14 cellular contexts compared by ENCODE assay signal in the genomic region with DNA sequence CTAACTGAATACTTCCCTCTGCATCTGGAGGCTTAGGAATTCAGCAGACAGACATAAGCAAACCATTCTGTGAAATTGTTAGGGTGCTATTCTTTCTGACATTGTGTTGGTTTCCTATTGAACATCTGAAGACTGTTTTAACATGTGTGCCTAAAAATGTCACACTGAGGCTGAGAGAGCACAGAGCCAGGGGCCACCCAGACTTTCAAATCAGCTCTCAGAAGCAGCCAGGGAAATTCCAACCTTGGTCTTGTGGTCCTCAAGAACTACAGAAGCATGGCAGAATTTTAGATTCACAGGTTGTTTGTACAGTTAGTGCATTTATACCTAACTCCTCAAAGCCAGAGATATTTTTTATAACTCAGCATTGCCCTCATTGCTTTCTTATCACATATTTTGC.
A peak's percentile ranks its signal among the peaks of the same experiment; 100 is the strongest.
DNase-seq lines count a peak whose midpoint lies in the region; ATAC-seq and TF ChIP-seq lines count a peak whose summit lies in the region.
"Had no signal": no experiment of that assay in that cellular context is flagged by ENCODE, and none has a peak within 500 bp of the region (broad histone marks: within the 10 kb centered on the region; RNA-seq: fewer than 3 reads in every experiment).

No MANE protein-coding gene starts in this region.

- DNase-seq in DND-41 (no peak), SHP77 treated with DMSO at 0.1 percent for 48 hours (lab: John Stamatoyannopoulos, UW) (no peak), endodermal cell (no peak), A172 (ENCODE audit: low spot score) (no peak), H9 (no peak)
- peak; percentile 38 for DNase-seq in activated T-helper 1 cell treated with anti-CD3 and anti-CD28 coated beads, Interleukin-12 subunit alpha, Interleukin-12 subunit beta, Interleukin-2, Interleukin-4 antibody, amounts not matched to agents 30 ng/mL and 10 ng/mL and 1 ng/mL, durations not matched to agents 14 hours and 24 hours and 36 hours (ENCODE audit: low spot score)
- DNase-seq: anterior cingulate cortex, BE2C, naive B cell, spleen had no signal

- no peak overlapping the region for H3K4me3 ChIP-seq in DND-41 (ENCODE audit: low read depth in 1 of 2, low read length in 2 of 2)
- no peak overlapping the region for H3K4me3 ChIP-seq in endodermal cell (ENCODE audit: low read length)
- H3K4me3 ChIP-seq: spleen, suprapubic skin had no signal

- H3K18ac ChIP-seq in H9 (ENCODE audit: insufficient read length, low read depth, low read length), result no peak overlapping the region

- H3K9me3 ChIP-seq in DND-41 (ENCODE audit: insufficient read depth, low read length, severe bottlenecking) (no peaks in the 10 kb centered on the region), endodermal cell (ENCODE audit: control insufficient read depth, low read length) (no peaks in the 10 kb centered on the region), H9 (ENCODE audit: control insufficient read depth, low read depth, low read length) (no peaks in the 10 kb centered on the region)
- H3K9me3 ChIP-seq: BE2C, spleen, suprapubic skin had no signal

- H3K4me1 ChIP-seq in DND-41 (ENCODE audit: insufficient read depth, low read length), result peaks cover 50% of the 10 kb centered on the region
- no peaks in the 10 kb centered on the region for H3K4me1 ChIP-seq in endodermal cell (ENCODE audit: control insufficient read depth, insufficient read depth, low read length)
- H3K4me1 ChIP-seq in H9 (ENCODE audit: insufficient read depth, low read length), result no peaks in the 10 kb centered on the region
- H3K4me1 ChIP-seq: BE2C, spleen, suprapubic skin had no signal

- H3K27ac ChIP-seq in DND-41 (ENCODE audit: low read length) (peak overlapping the region; percentile 39; the same call in 1 of the 2 replicates), endodermal cell (ENCODE audit: low read depth, low read length) (no peak overlapping the region), H9 (ENCODE audit: insufficient read length, low read depth, low read length) (no peak overlapping the region)
- H3K27ac ChIP-seq: epithelial cell of prostate, spleen, suprapubic skin had no signal

- no peak overlapping the region for H2AK5ac ChIP-seq in H9 (ENCODE audit: insufficient read length, low read length)

- intact Hi-C loops in activated T-helper 1 cell treated with anti-CD3 and anti-CD28 coated beads, Interleukin-12 subunit alpha, Interleukin-12 subunit beta, Interleukin-2, Interleukin-4 antibody, amounts not matched to agents 30 ng/mL and 10 ng/mL and 1 ng/mL, durations not matched to agents 14 hours and 24 hours and 36 hours (cut with micrococcal nuclease), result loop anchor here (1.0 to 2.0 kb wide), 13 partner anchors 22 to 766 kb away; no protein-coding TSS in a partner anchor

- no peak overlapping the region for H4K8ac ChIP-seq in H9 (replicated peaks; ENCODE audit: insufficient read length, low read depth, low read length)

- H3K27me3 Mint-ChIP-seq in activated T-helper 1 cell treated with anti-CD3 and anti-CD28 coated beads, Interleukin-12 subunit alpha, Interleukin-12 subunit beta, Interleukin-2, Interleukin-4 antibody, amounts not matched to agents 30 ng/mL and 10 ng/mL and 1 ng/mL, durations not matched to agents 14 hours and 24 hours and 36 hours (ENCODE audit: insufficient read depth), result no peaks in the 10 kb centered on the region
- no peaks in the 10 kb centered on the region for H3K27me3 Mint-ChIP-seq in endodermal cell (ENCODE audit: insufficient read depth)
- no peaks in the 10 kb centered on the region for H3K27me3 Mint-ChIP-seq in H9 (ENCODE audit: low read depth)
- H3K27me3 Mint-ChIP-seq: naive B cell had no signal

- H3K4me2 ChIP-seq in DND-41 (ENCODE audit: insufficient read depth, low read length) (no peak overlapping the region), H9 (ENCODE audit: insufficient read depth, insufficient read length, low read length) (no peak overlapping the region)

- H2BK15ac ChIP-seq in H9 (ENCODE audit: low read depth, low read length), result no peak overlapping the region

- no peak overlapping the region for H3K14ac ChIP-seq in H9 (ENCODE audit: insufficient read depth, low read length)

- H4K91ac ChIP-seq in H9 (ENCODE audit: insufficient read length, low read depth, low read length), result no peak overlapping the region

- no peak overlapping the region for H2BK20ac ChIP-seq in H9 (ENCODE audit: low read depth, low read length, poor library complexity, severe bottlenecking)

- H3K27me3 ChIP-seq in DND-41 (ENCODE audit: insufficient read depth, low read length, poor library complexity) (no peaks in the 10 kb centered on the region), endodermal cell (ENCODE audit: control insufficient read depth, insufficient read depth, low read length, poor library complexity, severe bottlenecking) (no peaks in the 10 kb centered on the region), H9 (ENCODE audit: insufficient read depth, low read length) (no peaks in the 10 kb centered on the region)
- H3K27me3 ChIP-seq: BE2C, spleen, suprapubic skin had no signal

- H4K20me1 ChIP-seq in DND-41 (ENCODE audit: insufficient read depth, low read length), result no peaks in the 10 kb centered on the region
- H4K20me1 ChIP-seq in H9 (ENCODE audit: control insufficient read depth, insufficient read depth, insufficient read length), result no peaks in the 10 kb centered on the region

- peak overlapping the region; percentile 93 for H3K27ac Mint-ChIP-seq in activated T-helper 1 cell treated with anti-CD3 and anti-CD28 coated beads, Interleukin-12 subunit alpha, Interleukin-12 subunit beta, Interleukin-2, Interleukin-4 antibody, amounts not matched to agents 30 ng/mL and 10 ng/mL and 1 ng/mL, durations not matched to agents 14 hours and 24 hours and 36 hours
- H3K27ac Mint-ChIP-seq in endodermal cell (no peak overlapping the region), H9 (no peak overlapping the region)
- H3K27ac Mint-ChIP-seq: naive B cell had no signal

- peak overlapping the region; percentile 64 for H3K4me3 Mint-ChIP-seq in activated T-helper 1 cell treated with anti-CD3 and anti-CD28 coated beads, Interleukin-12 subunit alpha, Interleukin-12 subunit beta, Interleukin-2, Interleukin-4 antibody, amounts not matched to agents 30 ng/mL and 10 ng/mL and 1 ng/mL, durations not matched to agents 14 hours and 24 hours and 36 hours
- H3K4me3 Mint-ChIP-seq in endodermal cell (no peak overlapping the region), H9 (no peak overlapping the region)
- H3K4me3 Mint-ChIP-seq: naive B cell had no signal

- no peaks in the 10 kb centered on the region for H3K23me2 ChIP-seq in H9 (ENCODE audit: insufficient read length, low read depth, low read length, poor library complexity, severe bottlenecking)

- H2AFZ ChIP-seq in DND-41 (ENCODE audit: low read depth, low read length) (no peak overlapping the region), H9 (ENCODE audit: low read length) (no peak overlapping the region)

- H3K9ac ChIP-seq in DND-41 (ENCODE audit: low read depth, low read length) (no peak overlapping the region), endodermal cell (ENCODE audit: extremely low read depth, low read length, poor library complexity, severe bottlenecking) (no peak overlapping the region), H9 (ENCODE audit: extremely low read depth, insufficient read length, low read length) (no peak overlapping the region)

- H3K79me2 ChIP-seq in DND-41 (ENCODE audit: insufficient read depth, low read length) (no peaks in the 10 kb centered on the region), H9 (ENCODE audit: insufficient read depth, low read length) (no peaks in the 10 kb centered on the region)

- H2BK5ac ChIP-seq in H9 (ENCODE audit: insufficient read length, low read length), result no peak overlapping the region

- H3K23ac ChIP-seq in H9 (ENCODE audit: insufficient read length, low read depth, low read length), result no peak overlapping the region

- peaks cover 45% of the 10 kb centered on the region for H3K4me1 Mint-ChIP-seq in activated T-helper 1 cell treated with anti-CD3 and anti-CD28 coated beads, Interleukin-12 subunit alpha, Interleukin-12 subunit beta, Interleukin-2, Interleukin-4 antibody, amounts not matched to agents 30 ng/mL and 10 ng/mL and 1 ng/mL, durations not matched to agents 14 hours and 24 hours and 36 hours (ENCODE audit: low read depth)
- H3K4me1 Mint-ChIP-seq in endodermal cell (peaks cover 5% of the 10 kb centered on the region), H9 (no peaks in the 10 kb centered on the region)

- H2BK12ac ChIP-seq in H9 (ENCODE audit: insufficient read length, low read depth, low read length), result no peak overlapping the region

- H3K36me3 ChIP-seq in DND-41 (ENCODE audit: insufficient read depth, low read length), result peaks cover 39% of the 10 kb centered on the region
- no peaks in the 10 kb centered on the region for H3K36me3 ChIP-seq in endodermal cell (ENCODE audit: control insufficient read depth, insufficient read depth, low read length)
- H3K36me3 ChIP-seq: BE2C, spleen, suprapubic skin had no signal

- H3K56ac ChIP-seq in H9 (ENCODE audit: insufficient read length, low read depth, low read length), result no peak overlapping the region

- no peak for ATAC-seq in DND-41 (ENCODE audit: insufficient read depth, low read depth)
- ATAC-seq in GM19351 (IDR thresholded peaks at IDR 0.05; ENCODE audit: unreplicated experiment), result peak; percentile 91
- ATAC-seq in HG03025 (IDR thresholded peaks at IDR 0.05; ENCODE audit: low FRiP score, unreplicated experiment), result peak; percentile 51

- H4K5ac ChIP-seq in H9 (ENCODE audit: insufficient read length, low read depth, low read length), result no peak overlapping the region

- H3K9me3 Mint-ChIP-seq in activated T-helper 1 cell treated with anti-CD3 and anti-CD28 coated beads, Interleukin-12 subunit alpha, Interleukin-12 subunit beta, Interleukin-2, Interleukin-4 antibody, amounts not matched to agents 30 ng/mL and 10 ng/mL and 1 ng/mL, durations not matched to agents 14 hours and 24 hours and 36 hours, result peaks cover 15% of the 10 kb centered on the region
- no peaks in the 10 kb centered on the region for H3K9me3 Mint-ChIP-seq in endodermal cell
- H3K9me3 Mint-ChIP-seq in H9, result no peaks in the 10 kb centered on the region

- H3T11ph ChIP-seq in H9 (ENCODE audit: low read length), result no peak overlapping the region

- no peak overlapping the region for H3K4ac ChIP-seq in H9 (ENCODE audit: low read depth, low read length)

- TF ChIP-seq CTCF in DND-41 (IDR thresholded peaks at IDR 0.05; ENCODE audit: borderline replicate concordance, extremely low read depth, low read length, poor library complexity, severe bottlenecking) (no peak), endodermal cell (conservative IDR thresholded peaks at IDR 0.05) (no peak), H9 (conservative IDR thresholded peaks at IDR 0.05) (no peak)

- H2BK120ac ChIP-seq in H9 (ENCODE audit: low read depth, low read length, poor library complexity, severe bottlenecking), result no peak overlapping the region

- H3K36me3 Mint-ChIP-seq in activated T-helper 1 cell treated with anti-CD3 and anti-CD28 coated beads, Interleukin-12 subunit alpha, Interleukin-12 subunit beta, Interleukin-2, Interleukin-4 antibody, amounts not matched to agents 30 ng/mL and 10 ng/mL and 1 ng/mL, durations not matched to agents 14 hours and 24 hours and 36 hours (ENCODE audit: low read depth), result peaks cover 39% of the 10 kb centered on the region
- no peaks in the 10 kb centered on the region for H3K36me3 Mint-ChIP-seq in endodermal cell (ENCODE audit: low read depth)
- H3K36me3 Mint-ChIP-seq in H9 (ENCODE audit: insufficient read depth in 1 of 3, low read depth in 3 of 3), result no peaks in the 10 kb centered on the region

- no peaks in the 10 kb centered on the region for H3K79me1 ChIP-seq in H9 (ENCODE audit: insufficient read depth, low read depth, low read length, poor library complexity, severe bottlenecking)
